9 cellular contexts compared by ENCODE assay signal in the genomic region with DNA sequence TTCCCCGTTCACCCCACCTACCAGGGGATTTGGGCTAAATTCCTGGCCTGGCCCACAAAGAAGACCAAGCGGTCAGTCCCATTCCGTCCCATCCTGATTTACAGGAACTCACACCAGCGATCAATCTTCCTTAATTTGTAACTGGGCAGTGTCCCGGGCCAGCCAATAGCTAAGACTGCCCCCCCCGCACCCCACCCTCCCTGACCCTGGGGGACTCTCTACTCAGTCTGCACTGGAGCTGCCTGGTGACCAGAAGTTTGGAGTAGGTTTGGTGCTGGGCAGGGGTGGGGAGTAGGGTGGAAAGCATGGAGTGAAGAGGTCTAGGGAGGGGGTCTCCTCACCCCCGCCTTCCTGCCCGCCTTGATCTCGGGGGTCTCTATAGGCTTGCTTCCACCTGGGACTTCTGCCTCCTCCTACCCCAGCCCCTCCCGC. TPM values are rescaled to one million over a fixed set of nuclear protein-coding genes. Genes with fewer than 3 reads are reported as not detected.
DNase-seq lines count a peak whose midpoint lies in the region; ATAC-seq and TF ChIP-seq lines count a peak whose summit lies in the region.
"Had no signal": no experiment of that assay in that cellular context is flagged by ENCODE, and none has a peak within 500 bp of the region (broad histone marks: within the 10 kb centered on the region; RNA-seq: fewer than 3 reads in every experiment).

SERPING1 (plus strand) TSS at position 225 of the 432 bp plus-strand sequence. CDS start 586 bp downstream, outside the sequence.

- H3K9ac ChIP-seq in duodenal mucosa (ENCODE audit: low read depth in 1 of 2, low read length in 2 of 2) (peak within 1 kb of the TSS in 1 of 2 donors; percentile 35), liver (ENCODE audit: low read depth in 1 of 2, low read length in 2 of 2) (peak within 1 kb of the TSS; percentile 80 to 83)

- H3K9me3 ChIP-seq in HEK293 (ENCODE audit: control insufficient read depth, insufficient read depth, low read depth, low read length) (no peaks in the 10 kb centered on the region), duodenal mucosa (ENCODE audit: control insufficient read depth in 1 of 2, low read length in 2 of 2) (no peaks in the 10 kb centered on the region), liver (ENCODE audit: control insufficient read depth in 4 of 4, low read length in 3 of 4) (no peaks in the 10 kb centered on the region), stomach (no peaks in the 10 kb centered on the region)

- CTCF ChIA-PET in HEK293 (lab: Yijun Ruan, JAX) = interaction anchor here (1.2 kb wide), 1 partner anchor 47 kb away, joined by 3 read pairs; no protein-coding TSS in a partner anchor

- POLR2A ChIA-PET in HEK293 (lab: Yijun Ruan, JAX) = interaction anchor here (1.2 to 1.3 kb wide), 2 partner anchors 43 to 80 kb away, joined by 3 read pairs; no protein-coding TSS in a partner anchor
- POLR2A ChIA-PET in naive thymus-derived CD8-positive, alpha-beta T cell (lab: Charles Lee) = no interaction called here

- no peak for TF ChIP-seq EP300 in stomach (IDR thresholded peaks at IDR 0.05)

- H3K4me3 Mint-ChIP-seq in activated T-helper 1 cell treated with anti-CD3 and anti-CD28 coated beads, Interleukin-12 subunit alpha, Interleukin-12 subunit beta, Interleukin-2, Interleukin-4 antibody, amounts not matched to agents 30 ng/mL and 10 ng/mL and 1 ng/mL, durations not matched to agents 14 hours and 24 hours and 36 hours = no peak within 1 kb of the TSS
- peak within 1 kb of the TSS in 2 of 10 donors; percentile 3 to 63 for H3K4me3 Mint-ChIP-seq in naive thymus-derived CD8-positive, alpha-beta T cell

- peak; percentile 34 for DNase-seq in stomach
- DNase-seq in activated T-helper 1 cell treated with anti-CD3 and anti-CD28 coated beads, Interleukin-12 subunit alpha, Interleukin-12 subunit beta, Interleukin-2, Interleukin-4 antibody, amounts not matched to agents 30 ng/mL and 10 ng/mL and 1 ng/mL, durations not matched to agents 14 hours and 24 hours and 36 hours (ENCODE audit: low spot score) = no peak
- no peak for DNase-seq in naive thymus-derived CD8-positive, alpha-beta T cell
- DNase-seq: effector memory CD4-positive, alpha-beta T cell had no signal

- intact Hi-C loops in stomach (cut with DNase I; ENCODE audit: low total_unique reads) = no loop called here
- intact Hi-C loops in activated T-helper 1 cell treated with anti-CD3 and anti-CD28 coated beads, Interleukin-12 subunit alpha, Interleukin-12 subunit beta, Interleukin-2, Interleukin-4 antibody, amounts not matched to agents 30 ng/mL and 10 ng/mL and 1 ng/mL, durations not matched to agents 14 hours and 24 hours and 36 hours (cut with micrococcal nuclease) = no loop called here

- no peaks in the 10 kb centered on the region for H3K36me3 Mint-ChIP-seq in activated T-helper 1 cell treated with anti-CD3 and anti-CD28 coated beads, Interleukin-12 subunit alpha, Interleukin-12 subunit beta, Interleukin-2, Interleukin-4 antibody, amounts not matched to agents 30 ng/mL and 10 ng/mL and 1 ng/mL, durations not matched to agents 14 hours and 24 hours and 36 hours (ENCODE audit: low read depth)
- H3K36me3 Mint-ChIP-seq in naive thymus-derived CD8-positive, alpha-beta T cell = no peaks in the 10 kb centered on the region

- TF ChIP-seq POLR2A in stomach (IDR thresholded peaks at IDR 0.05) = no peak

- no peaks in the 10 kb centered on the region for H3K4me1 Mint-ChIP-seq in activated T-helper 1 cell treated with anti-CD3 and anti-CD28 coated beads, Interleukin-12 subunit alpha, Interleukin-12 subunit beta, Interleukin-2, Interleukin-4 antibody, amounts not matched to agents 30 ng/mL and 10 ng/mL and 1 ng/mL, durations not matched to agents 14 hours and 24 hours and 36 hours (ENCODE audit: low read depth)
- peaks cover 0 to 4% (median 3%) of the 10 kb centered on the region in 4 donors for H3K4me1 Mint-ChIP-seq in naive thymus-derived CD8-positive, alpha-beta T cell

- no peaks in the 10 kb centered on the region for H3K36me3 ChIP-seq in HEK293 (ENCODE audit: control insufficient read depth in 2 of 2, insufficient read depth in 1 of 2, low read length in 2 of 2)
- no peaks in the 10 kb centered on the region for H3K36me3 ChIP-seq in duodenal mucosa (ENCODE audit: control insufficient read depth in 1 of 2, insufficient read depth in 2 of 2, low read length in 2 of 2)
- H3K36me3 ChIP-seq in liver (ENCODE audit: control insufficient read depth in 4 of 4, insufficient read depth in 3 of 4, low read depth in 1 of 4, low read length in 3 of 4) = peaks cover 5 to 18% (median 13%) of the 10 kb centered on the region in 4 donors
- peaks cover 0 to 17% (median 12%) of the 10 kb centered on the region in 4 donors for H3K36me3 ChIP-seq in stomach

- H3K4me3 ChIP-seq in HEK293 (ENCODE audit: low read depth, low read length) = peak within 1 kb of the TSS; percentile 26
- peak within 1 kb of the TSS; percentile 1 to 38 for H3K4me3 ChIP-seq in duodenal mucosa (ENCODE audit: low read depth in 1 of 2, low read length in 2 of 2)
- H3K4me3 ChIP-seq in liver (ENCODE audit: low read depth in 1 of 3, low read length in 3 of 3) = peak within 1 kb of the TSS; percentile 81 to 92 (median 92)
- peak within 1 kb of the TSS; percentile 54 to 69 (median 60) for H3K4me3 ChIP-seq in stomach

- TF ChIP-seq CTCF in HEK293 (tag by site-specific recombination; IDR thresholded peaks at IDR 0.05) (no peak), liver (IDR thresholded peaks at IDR 0.05; ENCODE audit: low read depth, low read length, missing input control) (no peak), stomach (IDR thresholded peaks at IDR 0.05) (no peak)

- H3K27me3 ChIP-seq in duodenal mucosa (ENCODE audit: control insufficient read depth in 1 of 2, insufficient read depth in 2 of 2, low read length in 2 of 2) = peaks cover 0 to 6% of the 10 kb centered on the region in 2 donors
- no peaks in the 10 kb centered on the region for H3K27me3 ChIP-seq in liver (ENCODE audit: control insufficient read depth in 4 of 4, insufficient read depth in 4 of 4, low read length in 3 of 4)
- H3K27me3 ChIP-seq in stomach = peaks cover 0 to 7% (median 0%) of the 10 kb centered on the region in 3 donors

- peaks cover 30% of the 10 kb centered on the region for H3K27me3 Mint-ChIP-seq in activated T-helper 1 cell treated with anti-CD3 and anti-CD28 coated beads, Interleukin-12 subunit alpha, Interleukin-12 subunit beta, Interleukin-2, Interleukin-4 antibody, amounts not matched to agents 30 ng/mL and 10 ng/mL and 1 ng/mL, durations not matched to agents 14 hours and 24 hours and 36 hours (ENCODE audit: insufficient read depth)
- H3K27me3 Mint-ChIP-seq in naive thymus-derived CD8-positive, alpha-beta T cell = peaks cover 18 to 38% (median 30%) of the 10 kb centered on the region in 5 donors

- ATAC-seq in GM18873 (IDR thresholded peaks at IDR 0.05; ENCODE audit: low FRiP score, unreplicated experiment) (no peak), GM19023 (IDR thresholded peaks at IDR 0.05; ENCODE audit: unreplicated experiment) (no peak)
- ATAC-seq in naive thymus-derived CD8-positive, alpha-beta T cell = no peak

- 14% methylated on average over 10 of the region's 10 CpGs for WGBS in liver
- WGBS in stomach, 5 donors = 18 to 34% (median 26%) methylated on average over 8 to 10 of the region's 10 CpGs

- H3K4me1 ChIP-seq in HEK293 (ENCODE audit: control insufficient read depth, insufficient read depth, low read length) (no peaks in the 10 kb centered on the region), duodenal mucosa (ENCODE audit: control insufficient read depth in 1 of 2, insufficient read depth in 2 of 2, low read length in 2 of 2) (peaks cover 0 to 5% of the 10 kb centered on the region in 2 donors), liver (ENCODE audit: control insufficient read depth in 4 of 4, insufficient read depth in 4 of 4, low read length in 3 of 4) (peaks cover 11 to 38% (median 23%) of the 10 kb centered on the region in 4 donors), stomach (peaks cover 0 to 36% (median 18%) of the 10 kb centered on the region in 4 donors)

- no peak within 1 kb of the TSS for H3K27ac ChIP-seq in HEK293 (ENCODE audit: extremely low read depth, low read depth, low read length)
- peak within 1 kb of the TSS; percentile 56 for H3K27ac ChIP-seq in duodenal mucosa (ENCODE audit: low read depth, low read length)
- H3K27ac ChIP-seq in liver (ENCODE audit: low read depth in 1 of 2, low read length in 2 of 2) = peak within 1 kb of the TSS; percentile 92 to 95
- peak within 1 kb of the TSS; percentile 87 to 92 (median 90) for H3K27ac ChIP-seq in stomach

- no peak within 1 kb of the TSS for H3K27ac Mint-ChIP-seq in activated T-helper 1 cell treated with anti-CD3 and anti-CD28 coated beads, Interleukin-12 subunit alpha, Interleukin-12 subunit beta, Interleukin-2, Interleukin-4 antibody, amounts not matched to agents 30 ng/mL and 10 ng/mL and 1 ng/mL, durations not matched to agents 14 hours and 24 hours and 36 hours
- H3K27ac Mint-ChIP-seq in naive thymus-derived CD8-positive, alpha-beta T cell = peak within 1 kb of the TSS in 1 of 10 donors; percentile 54

- TF ChIP-seq RAD21 in liver (IDR thresholded peaks at IDR 0.05) = peak in 1 of 2 donors; percentile 40

- no peaks in the 10 kb centered on the region for H3K9me3 Mint-ChIP-seq in activated T-helper 1 cell treated with anti-CD3 and anti-CD28 coated beads, Interleukin-12 subunit alpha, Interleukin-12 subunit beta, Interleukin-2, Interleukin-4 antibody, amounts not matched to agents 30 ng/mL and 10 ng/mL and 1 ng/mL, durations not matched to agents 14 hours and 24 hours and 36 hours
- peaks cover 0 to 2% (median 0%) of the 10 kb centered on the region in 9 donors for H3K9me3 Mint-ChIP-seq in naive thymus-derived CD8-positive, alpha-beta T cell

TF ChIP-seq in HEK293, 187 proteins besides CTCF, POLR2A, EP300 and RAD21 (continues in another document):
- TF ChIP-seq GFI1B (tag by site-specific recombination; IDR thresholded peaks at IDR 0.05) = no peak

TF ChIP-seq in liver, 16 proteins besides CTCF, POLR2A, EP300 and RAD21 (continues in another document):
- TF ChIP-seq FOXA1 (IDR thresholded peaks at IDR 0.05) (peak; percentile 33), JUND (IDR thresholded peaks at IDR 0.05) (peak in 1 of 2 donors; percentile 73), TAF1 (conservative IDR thresholded peaks at IDR 0.05) (peak; percentile 87)

RNA-seq across cellular contexts. Expression of gene SERPING1, which starts in this region (rescaled TPM):
- 100 to 1,000 TPM; 235 to 541 TPM for total RNA-seq in liver
- polyA plus RNA-seq in liver = 1,000 to 10,000 TPM; 2,487 to 2,911 TPM
- total RNA-seq in stomach = 100 to 1,000 TPM in 4 of 5 donors, 10 to 100 TPM in 1; 17.4 to 247 (median 153) TPM
- polyA plus RNA-seq in stomach = 100 to 1,000 TPM in 2 of 3 donors, 10 to 100 TPM in 1; 84.4 to 212 (median 111) TPM
- total RNA-seq in activated T-helper 1 cell treated with anti-CD3 and anti-CD28 coated beads, Interleukin-12 subunit alpha, Interleukin-12 subunit beta, Interleukin-2, Interleukin-4 antibody, amounts not matched to agents 30 ng/mL and 10 ng/mL and 1 ng/mL, durations not matched to agents 14 hours and 24 hours and 36 hours = not detected in 2 replicates
- total RNA-seq in naive thymus-derived CD8-positive, alpha-beta T cell = not detected
- polyA plus RNA-seq in naive thymus-derived CD8-positive, alpha-beta T cell = not detected

Comparison
In these comparisons a context has a peak if more than half of its experiments do, and no peak if none do; other contexts are left out.
1. RNA of gene SERPING1 (total RNA-seq): 235 to 541 TPM in liver and 17.4 to 247 TPM in stomach; not detected in naive thymus-derived CD8-positive, alpha-beta T cell and not detected in activated T-helper 1 cell treated with anti-CD3 and anti-CD28 coated beads, Interleukin-12 subunit alpha, Interleukin-12 subunit beta, Interleukin-2, Interleukin-4 antibody, amounts not matched to agents 30 ng/mL and 10 ng/mL and 1 ng/mL, durations not matched to agents 14 hours and 24 hours and 36 hours; every median in the first group is over 10 times any median in the second.
2. RNA of gene SERPING1 (polyA plus RNA-seq): 2,487 to 2,911 TPM in liver and 84.4 to 212 TPM in stomach; not detected in naive thymus-derived CD8-positive, alpha-beta T cell; every median in the first group is over 10 times any median in the second.
3. RNA of gene SERPING1 (polyA plus RNA-seq): 2,487 to 2,911 TPM in liver; 84.4 to 212 TPM in stomach; every median in the first group is over 10 times any median in the second.
4. H3K4me3 ChIP-seq: peak in every context shown above with its lines; median percentile 92 in liver; 60 in stomach; 26 in HEK293; 20 in duodenal mucosa.